8 cellular contexts compared by ENCODE assay signal in the genomic region with DNA sequence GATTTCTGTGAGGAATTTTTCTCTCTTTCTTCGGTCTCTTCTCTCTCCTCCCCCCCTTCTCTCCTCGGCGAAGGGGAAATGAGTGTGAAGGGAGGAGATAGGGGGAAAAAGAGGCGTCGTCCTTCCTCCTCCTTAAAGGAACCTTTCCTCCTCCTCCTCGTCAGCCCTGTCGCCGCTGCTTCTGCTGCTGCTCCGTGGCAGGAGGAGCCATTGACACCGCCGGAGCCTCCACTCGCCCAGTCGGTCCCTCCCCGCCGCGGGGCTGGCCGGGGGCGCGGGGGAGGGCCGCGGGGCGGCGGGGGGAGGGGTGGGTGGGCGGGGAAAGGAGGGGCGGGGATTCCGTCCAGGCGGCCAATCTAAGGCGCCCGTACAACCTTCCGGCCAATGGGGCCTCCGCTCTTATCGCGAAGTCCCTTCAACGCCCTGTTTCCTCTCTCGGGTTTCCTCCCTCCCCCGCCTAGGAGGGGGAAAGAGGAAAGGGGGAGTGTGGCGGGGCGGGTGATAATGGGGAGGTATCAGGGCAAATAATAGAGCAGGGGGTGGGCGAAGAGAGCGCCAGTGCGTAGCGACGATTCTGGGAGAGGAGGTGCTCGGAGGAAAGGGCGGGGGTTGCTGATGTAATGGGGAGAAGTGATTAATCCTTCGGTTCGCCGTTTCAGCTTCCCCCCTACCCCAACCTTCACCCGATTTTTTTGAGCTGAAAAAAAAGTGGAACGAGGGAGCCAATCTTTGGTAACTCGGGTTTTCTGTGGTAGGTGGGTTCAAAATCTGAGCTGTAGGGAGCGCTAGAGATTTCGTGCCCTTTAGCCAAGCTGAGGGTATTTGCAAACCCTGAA.
A peak's percentile ranks its signal among the peaks of the same experiment; 100 is the strongest.
DNase-seq lines count a peak whose midpoint lies in the region; ATAC-seq and FAIRE-seq lines count a peak whose summit lies in the region.

TSS of gene FBXO11 (minus strand) at position 238 of the 836 bp plus-strand sequence. CDS start 778 bp downstream, outside the sequence.

- peak; percentile 92 to 95 for DNase-seq in AML-193 (lab: John Stamatoyannopoulos, UW)
- peak; percentile 97 to 98 for DNase-seq in NCI-H446 (lab: John Stamatoyannopoulos, UW)
- DNase-seq in activated CD4-positive, CD25-positive, alpha-beta regulatory T cell treated with anti-CD3 and anti-CD28 coated beads, Interleukin-2, amount 50 U/mL, for 16 hours (ENCODE audit: low read depth, low spot score), result peak; percentile 98
- peak; percentile 85 to 97 for DNase-seq in central memory CD8-positive, alpha-beta T cell (ENCODE audit: low spot score in 2 of 2)
- DNase-seq in stimulated activated CD4-positive, alpha-beta T cell treated with anti-CD3 and anti-CD28 coated beads, Interleukin-12 subunit alpha, Interleukin-12 subunit beta, amount 100 ng/mL, for 4 hours, result peak; percentile 87

- H3K27ac Mint-ChIP-seq in central memory CD8-positive, alpha-beta T cell (ENCODE audit: low read depth), result peak within 1 kb of the TSS; percentile 93

- peak within 1 kb of the TSS; percentile 89 for H3K4me3 Mint-ChIP-seq in central memory CD8-positive, alpha-beta T cell

- H3K9me3 Mint-ChIP-seq in central memory CD8-positive, alpha-beta T cell, result no peaks in the 10 kb centered on the region

- H3K36me3 Mint-ChIP-seq in central memory CD8-positive, alpha-beta T cell (ENCODE audit: insufficient read depth), result peaks cover 22% of the 10 kb centered on the region

- FAIRE-seq in islet of Langerhans (lab: Jason Lieb, UNC), result peak; percentile 91

- H3K4me1 Mint-ChIP-seq in central memory CD8-positive, alpha-beta T cell, result peaks cover 39% of the 10 kb centered on the region

- H3K27me3 Mint-ChIP-seq in central memory CD8-positive, alpha-beta T cell, result no peaks in the 10 kb centered on the region

- ATAC-seq in GM19035 (IDR thresholded peaks at IDR 0.05; ENCODE audit: unreplicated experiment), result peak; percentile 87
- peak; percentile 87 for ATAC-seq in HG03354 (IDR thresholded peaks at IDR 0.05; ENCODE audit: poor library complexity, severe bottlenecking, unreplicated experiment)
- peak; percentile 82 for ATAC-seq in central memory CD8-positive, alpha-beta T cell (replicated peaks; ENCODE audit: extremely low read depth, poor library complexity, severe bottlenecking)

Comparison
In these comparisons a context has a peak if more than half of its experiments do, and no peak if none do; other contexts are left out.
1. Peak in every context shown above with its lines: DNase-seq and ATAC-seq.